Comparison of ENCODE assay signal across 8 cellular contexts in the genomic region with DNA sequence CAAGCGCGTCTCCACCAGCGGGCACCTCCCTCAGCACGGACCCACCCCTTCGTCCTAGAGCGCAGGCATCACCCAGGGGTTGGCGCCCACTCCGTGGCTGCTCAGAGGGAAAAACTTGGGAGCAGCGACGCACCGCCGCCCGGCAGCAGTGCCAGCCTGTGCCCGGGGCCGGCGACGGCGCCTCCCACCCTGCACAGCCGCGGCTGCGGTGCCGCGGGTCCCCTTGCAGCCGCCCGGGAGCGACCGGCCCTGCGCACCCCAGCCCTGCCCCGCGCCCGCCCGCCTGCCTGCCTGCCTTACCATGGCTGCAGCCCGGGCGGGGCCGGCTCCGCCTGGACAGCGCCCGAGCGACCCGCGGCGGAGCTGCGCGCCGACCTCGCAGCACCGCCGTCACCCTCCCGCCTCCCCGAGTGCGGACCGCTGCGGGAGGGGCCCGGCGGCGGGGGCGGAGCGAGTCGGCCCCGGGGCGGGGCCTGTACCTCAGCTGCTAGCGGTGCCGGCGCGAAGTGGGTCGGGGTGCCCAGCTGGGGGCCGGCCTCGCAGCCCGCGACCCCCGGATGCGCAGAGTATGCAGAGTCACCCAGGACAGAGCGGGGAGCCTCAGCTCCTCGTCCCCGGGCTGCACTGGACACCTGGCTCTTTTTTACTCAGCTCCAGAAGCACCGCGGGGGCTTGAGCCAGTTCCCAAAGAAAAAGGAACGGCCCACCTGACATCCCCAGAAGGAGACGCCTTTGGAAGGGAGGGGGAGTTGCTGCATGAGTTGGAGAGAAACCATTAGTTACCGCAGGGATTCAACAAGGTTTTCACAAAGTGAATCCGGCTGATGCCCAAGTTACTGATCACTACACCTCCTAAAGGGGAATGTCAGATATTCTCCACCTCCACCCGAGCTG. TPM values are rescaled to one million over a fixed set of nuclear protein-coding genes. Genes with fewer than 3 reads are reported as not detected.
A peak's percentile ranks its signal among the peaks of the same experiment; 100 is the strongest.
DNase-seq lines count a peak whose midpoint lies in the region; ATAC-seq and TF ChIP-seq lines count a peak whose summit lies in the region.

No MANE protein-coding gene starts in this region.

- H3K9me3 Mint-ChIP-seq in effector memory CD8-positive, alpha-beta T cell, result no peaks in the 10 kb centered on the region
- no peaks in the 10 kb centered on the region for H3K9me3 Mint-ChIP-seq in memory B cell

- no peak for TF ChIP-seq CTCF in A673 (conservative IDR thresholded peaks at IDR 0.05; ENCODE audit: low read depth, low read length)

- CTCF ChIA-PET in A673 (lab: Charles Lee), result no interaction called here

- ATAC-seq in GM19452 (IDR thresholded peaks at IDR 0.05; ENCODE audit: unreplicated experiment), result peak; percentile 72
- ATAC-seq in effector memory CD8-positive, alpha-beta T cell (replicated peaks), result peak; percentile 93
- peak; percentile 94 for ATAC-seq in memory B cell (ENCODE audit: low read depth)
- ATAC-seq in HG03432 (IDR thresholded peaks at IDR 0.05; ENCODE audit: unreplicated experiment), result no peak

- no peaks in the 10 kb centered on the region for H3K36me3 ChIP-seq in A673 (ENCODE audit: insufficient read depth, low read length, poor library complexity, severe bottlenecking)

- DNase-seq in A673 (ENCODE audit: low spot score), result peak; percentile 23
- DNase-seq in NCI-H146 treated with DMSO at 0.1 percent for 48 hours (lab: John Stamatoyannopoulos, UW; ENCODE audit: unreplicated experiment), result peak; percentile 15
- peak; percentile 81 for DNase-seq in activated CD8-positive, alpha-beta memory T cell treated with anti-CD3 and anti-CD28 coated beads for 24 hours
- peak; percentile 49 to 64 (median 63) for DNase-seq in effector memory CD8-positive, alpha-beta T cell
- DNase-seq in memory B cell (ENCODE audit: low spot score in 2 of 2), result peak; percentile 64
- peak; percentile 27 to 36 for DNase-seq in stimulated activated CD8-positive, alpha-beta memory T cell treated with anti-CD3 and anti-CD28 coated beads, Interleukin-2, amount 100 ng/mL, for 1 hour (ENCODE audit: low read depth in 2 of 2)

- peaks cover 0 to 11% of the 10 kb centered on the region in 2 donors for H3K4me1 Mint-ChIP-seq in effector memory CD8-positive, alpha-beta T cell (ENCODE audit: low read depth in 2 of 2)
- H3K4me1 Mint-ChIP-seq in memory B cell, result peaks cover 6% of the 10 kb centered on the region

- H3K36me3 Mint-ChIP-seq in effector memory CD8-positive, alpha-beta T cell (ENCODE audit: insufficient read depth), result no peaks in the 10 kb centered on the region
- no peaks in the 10 kb centered on the region for H3K36me3 Mint-ChIP-seq in memory B cell

- no peaks in the 10 kb centered on the region for H3K27me3 ChIP-seq in A673 (replicated peaks; ENCODE audit: insufficient read depth, low read depth, low read length, poor library complexity)

- POLR2A ChIA-PET in A673 (lab: Charles Lee; ENCODE audit: low non-redundant PET), result interaction anchor here (0.6 kb wide), 1 partner anchor 252 kb away, joined by 3 read pairs; no protein-coding TSS in a partner anchor

- no TSS peak for BruUV-seq in A673 (replicated peaks; lab: Mats Ljungman, UMichigan)

- no peaks in the 10 kb centered on the region for H3K9me3 ChIP-seq in A673 (ENCODE audit: low read depth, low read length, poor library complexity, severe bottlenecking)

- H3K4me1 ChIP-seq in A673 (ENCODE audit: insufficient read depth, low read length, poor library complexity, severe bottlenecking), result no peaks in the 10 kb centered on the region

- intact Hi-C loops in A673 (cut with micrococcal nuclease; ENCODE audit: unreplicated experiment), result no loop called here

- H3K27ac ChIP-seq in A673 (ENCODE audit: low read depth, low read length, poor library complexity, severe bottlenecking), result no peak overlapping the region

- H3K27ac Mint-ChIP-seq in effector memory CD8-positive, alpha-beta T cell, result no peak overlapping the region
- H3K27ac Mint-ChIP-seq in memory B cell, result no peak overlapping the region

- H3K27me3 Mint-ChIP-seq in effector memory CD8-positive, alpha-beta T cell, result peaks cover 14 to 54% of the 10 kb centered on the region in 2 donors
- H3K27me3 Mint-ChIP-seq in memory B cell, result peaks cover 9% of the 10 kb centered on the region

- peak overlapping the region; percentile 46 for H3K4me3 ChIP-seq in A673 (ENCODE audit: low read depth, low read length, poor library complexity, severe bottlenecking)

- H3K4me3 Mint-ChIP-seq in effector memory CD8-positive, alpha-beta T cell, result peak overlapping the region; percentile 63 to 64
- H3K4me3 Mint-ChIP-seq in memory B cell, result peak overlapping the region; percentile 66

RNA-seq across cellular contexts. Expression of gene MTMR4, which starts 17.5 kb away (rescaled TPM):
- total RNA-seq in A673 (2021), result 79.4 and 81.9 TPM in 2 replicates

RNA-seq across cellular contexts. Expression of gene HSF5, which starts 43.7 kb away (rescaled TPM):
- total RNA-seq in A673 (2021), result 0.06 and 0.17 TPM in 2 replicates

Comparison
In these comparisons a context has a peak if more than half of its experiments do, and no peak if none do; other contexts are left out.
1. DNase-seq: peak in every context shown above with its lines; median percentile 81 in activated CD8-positive, alpha-beta memory T cell treated with anti-CD3 and anti-CD28 coated beads for 24 hours; 64 in memory B cell; 63 in effector memory CD8-positive, alpha-beta T cell; 32 in stimulated activated CD8-positive, alpha-beta memory T cell treated with anti-CD3 and anti-CD28 coated beads, Interleukin-2, amount 100 ng/mL, for 1 hour; 23 in A673; 15 in NCI-H146 treated with DMSO at 0.1 percent for 48 hours.